Comparison of ENCODE assay signal across 8 cellular contexts in genomic region chr3:48595075-48595525, GRCh38. TPM values are rescaled to one million over a fixed set of nuclear protein-coding genes. Genes with fewer than 3 reads are reported as not detected.
DNase-seq lines count a peak whose midpoint lies in the region; ATAC-seq and TF ChIP-seq lines count a peak whose summit lies in the region.

Gene COL7A1 (minus strand): TSS chr3:48595329. CDS start chr3:48595159, 170 bp downstream.

- peak within 1 kb of the TSS; percentile 77 for H3K9ac ChIP-seq in adipocyte (ENCODE audit: low read length)

- in situ Hi-C loops in GM13976 (cut with MboI; ENCODE audit: low sequenced_read_pairs, unreplicated experiment), result no loop called here

- peak within 1 kb of the TSS; percentile 71 for H3K4me3 ChIP-seq in adipocyte (ENCODE audit: low read length)

- intact Hi-C loops in left cardiac atrium (cut with DNase I) (no loop called here), sciatic nerve (cut with DNase I) (no loop called here)

- no peaks in the 10 kb centered on the region for H3K27me3 ChIP-seq in adipocyte (replicated peaks; ENCODE audit: control insufficient read depth, insufficient read depth, low read length)

- no peak for TF ChIP-seq POLR2A in GM18505 (IDR thresholded peaks at IDR 0.05; ENCODE audit: borderline replicate concordance, extremely low read depth, insufficient read depth, insufficient read length)

- no peak for TF ChIP-seq CTCF in GM13976 (IDR thresholded peaks at IDR 0.05; ENCODE audit: borderline replicate concordance, control extremely low read depth, extremely low read depth, insufficient read depth, missing control alignments)

- H3K36me3 ChIP-seq in adipocyte (ENCODE audit: control insufficient read depth, insufficient read depth, low read length, severe bottlenecking), result peaks cover 25% of the 10 kb centered on the region

- H3K4me1 ChIP-seq in adipocyte (ENCODE audit: control insufficient read depth, insufficient read depth, low read length), result peaks cover 43% of the 10 kb centered on the region

- ATAC-seq in left cardiac atrium, result peak; percentile 7 to 24
- peak; percentile 11 for ATAC-seq in sciatic nerve
- ATAC-seq in HG03039 (IDR thresholded peaks at IDR 0.05; ENCODE audit: unreplicated experiment), result no peak
- no peak for ATAC-seq in GM18505 (IDR thresholded peaks at IDR 0.05; ENCODE audit: unreplicated experiment)
- ATAC-seq in GM19397 (IDR thresholded peaks at IDR 0.05; ENCODE audit: unreplicated experiment), result no peak

- peak; percentile 71 for DNase-seq in GM13976 (ENCODE audit: low spot score)
- DNase-seq in adipocyte (ENCODE audit: low read depth), result peak; percentile 35
- no peak for DNase-seq in left cardiac atrium
- no peak for DNase-seq in sciatic nerve (ENCODE audit: low spot score)
- DNase-seq in NOMO-1 treated with dmso at 0.1 percent for 144 hours (lab: John Stamatoyannopoulos, UW; ENCODE audit: unreplicated experiment), result no peak

- no peaks in the 10 kb centered on the region for H3K9me3 ChIP-seq in adipocyte (ENCODE audit: control insufficient read depth, low read length)

RNA-seq across cellular contexts. Expression of gene COL7A1, which starts in this region (rescaled TPM):
- total RNA-seq in left cardiac atrium, result 1 to 10 TPM; 5.2 to 5.5 TPM
- total RNA-seq in sciatic nerve, result 8.7 TPM

Comparison
In these comparisons a context has a peak if more than half of its experiments do, and no peak if none do; other contexts are left out.
1. DNase-seq: peak in GM13976 (single experiment) and adipocyte (single experiment); none in left cardiac atrium (single experiment), sciatic nerve (single experiment) and NOMO-1 treated with dmso at 0.1 percent for 144 hours (single experiment).
2. ATAC-seq: peak in left cardiac atrium (2 of 2) and sciatic nerve (single experiment); none in HG03039 (single experiment), GM18505 (single experiment) and GM19397 (single experiment).